In genomic region chr16:13359835-13360234, GRCh38 we compare ENCODE assay signal across 29 cellular contexts.
"Had no signal": no experiment of that assay in that cellular context is flagged by ENCODE, and none has a peak within 500 bp of the region (broad histone marks: within the 10 kb centered on the region; RNA-seq: fewer than 3 reads in every experiment).

No MANE protein-coding gene starts in this region.

- H2AFZ ChIP-seq: neural progenitor cell, parathyroid adenoma had no signal

- H3K79me2 ChIP-seq: parathyroid adenoma had no signal

- H3K27ac ChIP-seq: neural progenitor cell, ovary, parathyroid adenoma, psoas muscle, skin epidermis, spleen, stomach, thoracic aorta, thyroid gland, tibial nerve, upper lobe of left lung, vagina had no signal

- H3K4me2 ChIP-seq: neural progenitor cell, smooth muscle cell had no signal

- H3K9me3 ChIP-seq: ovary, psoas muscle, thyroid gland, vagina had no signal

- H3K27me3 Mint-ChIP-seq: stimulated activated naive CD8-positive, alpha-beta T cell treated with anti-CD3 and anti-CD28 coated beads, Interleukin-15, Interleukin-2, amounts not matched to agents 100 ng/mL and 50 ng/mL, for 24 hours had no signal

- FAIRE-seq: urothelium cell line had no signal

- ATAC-seq: natural killer cell; psoas muscle; right cardiac atrium; sciatic nerve; stimulated activated effector memory CD8-positive, alpha-beta T cell treated with anti-CD3 and anti-CD28 coated beads, Interleukin-12 subunit alpha, Interleukin-12 subunit beta, amount 100 ng/mL, for 72 hours; stimulated activated naive B cell treated with anti-CD40 and anti-IgM and Interleukin-4, amounts not matched to agents 10 μg/mL and 1 μg/mL and 100 μg/mL, for 72 hours had no signal

- H3K4me3 Mint-ChIP-seq: natural killer cell; nephron; neural progenitor cell; stimulated activated effector memory CD8-positive, alpha-beta T cell treated with anti-CD3 and anti-CD28 coated beads, Interleukin-12 subunit alpha, Interleukin-12 subunit beta, amount 100 ng/mL, for 72 hours; stimulated activated naive B cell treated with anti-CD40 and anti-IgM and Interleukin-4, amounts not matched to agents 10 μg/mL and 1 μg/mL and 100 μg/mL, for 72 hours; stimulated activated naive CD8-positive, alpha-beta T cell treated with anti-CD3 and anti-CD28 coated beads, Interleukin-15, Interleukin-2, amounts not matched to agents 100 ng/mL and 50 ng/mL, for 24 hours had no signal

- H3K4me3 ChIP-seq: neural progenitor cell, ovary, psoas muscle, skin epidermis, smooth muscle cell, spleen, stomach, thoracic aorta, thyroid gland, tibial nerve, upper lobe of left lung, vagina had no signal

- H3K36me3 ChIP-seq: neural progenitor cell, ovary, spleen, stomach, thoracic aorta, thyroid gland, tibial nerve, upper lobe of left lung, vagina had no signal

- H3K4me1 ChIP-seq: parathyroid adenoma, psoas muscle, spleen, stomach, thyroid gland, tibial nerve, upper lobe of left lung, vagina had no signal

- H3K4me1 Mint-ChIP-seq: natural killer cell; nephron; stimulated activated effector memory CD8-positive, alpha-beta T cell treated with anti-CD3 and anti-CD28 coated beads, Interleukin-12 subunit alpha, Interleukin-12 subunit beta, amount 100 ng/mL, for 72 hours; stimulated activated naive B cell treated with anti-CD40 and anti-IgM and Interleukin-4, amounts not matched to agents 10 μg/mL and 1 μg/mL and 100 μg/mL, for 72 hours had no signal

- H3K27ac Mint-ChIP-seq: natural killer cell; nephron; neural progenitor cell; progenitor cell of endocrine pancreas; stimulated activated effector memory CD8-positive, alpha-beta T cell treated with anti-CD3 and anti-CD28 coated beads, Interleukin-12 subunit alpha, Interleukin-12 subunit beta, amount 100 ng/mL, for 72 hours; stimulated activated naive B cell treated with anti-CD40 and anti-IgM and Interleukin-4, amounts not matched to agents 10 μg/mL and 1 μg/mL and 100 μg/mL, for 72 hours; stimulated activated naive CD8-positive, alpha-beta T cell treated with anti-CD3 and anti-CD28 coated beads, Interleukin-15, Interleukin-2, amounts not matched to agents 100 ng/mL and 50 ng/mL, for 24 hours had no signal

- H3K36me3 Mint-ChIP-seq: natural killer cell; stimulated activated effector memory CD8-positive, alpha-beta T cell treated with anti-CD3 and anti-CD28 coated beads, Interleukin-12 subunit alpha, Interleukin-12 subunit beta, amount 100 ng/mL, for 72 hours; stimulated activated naive B cell treated with anti-CD40 and anti-IgM and Interleukin-4, amounts not matched to agents 10 μg/mL and 1 μg/mL and 100 μg/mL, for 72 hours had no signal

- H3K9ac ChIP-seq: neural progenitor cell, parathyroid adenoma had no signal

- H3K27me3 ChIP-seq: ovary, spleen, stomach, thyroid gland, tibial nerve, upper lobe of left lung, vagina had no signal

- DNase-seq: natural killer cell; occipital lobe; ovary; posterior cingulate gyrus; psoas muscle; right cardiac atrium; spleen; stimulated activated CD4-positive, alpha-beta T cell treated with anti-CD3 and anti-CD28 coated beads, Interleukin-12 subunit alpha, Interleukin-12 subunit beta, amount 100 ng/mL, for 4 hours; stimulated activated CD4-positive, alpha-beta T cell treated with anti-CD3 and anti-CD28 coated beads, Interleukin-1b, Interleukin-23, amount 100 ng/mL, for 48 hours; stimulated activated CD4-positive, alpha-beta T cell treated with anti-CD3 and anti-CD28 coated beads, Interleukin-4, amount 100 ng/mL, for 24 hours; stimulated activated naive B cell treated with anti-CD40 and anti-IgM and Interleukin-4, amounts not matched to agents 10 μg/mL and 1 μg/mL and 100 μg/mL, for 72 hours; stimulated activated naive CD4-positive, alpha-beta T cell treated with Interleukin-2 at 50 U/mL for 16 hours; stomach; thyroid gland; trophoblast cell; upper lobe of left lung had no signal
